17 cellular contexts compared by ENCODE assay signal in the genomic region with DNA sequence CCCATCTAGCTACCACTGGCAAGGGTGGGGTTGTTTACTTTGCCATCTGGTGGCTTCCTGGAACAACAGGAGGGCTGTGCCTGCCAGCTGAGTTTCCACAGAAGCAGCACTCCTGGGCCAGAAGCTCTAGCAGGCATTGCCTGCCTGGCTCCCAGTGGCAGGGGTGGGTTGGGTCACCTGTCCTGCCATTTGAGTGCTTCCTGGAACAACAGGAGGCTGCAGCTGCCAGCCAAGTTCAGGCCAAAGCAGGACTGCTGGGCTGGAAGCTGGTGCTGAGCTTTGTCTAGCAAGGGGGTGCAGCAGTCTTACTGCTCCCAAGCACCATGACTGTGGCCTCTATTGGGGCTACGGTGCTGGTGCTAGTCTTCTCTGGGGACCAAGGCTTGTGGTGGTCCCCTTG.
"Had no signal": no experiment of that assay in that cellular context is flagged by ENCODE, and none has a peak within 500 bp of the region (broad histone marks: within the 10 kb centered on the region; RNA-seq: fewer than 3 reads in every experiment).

No MANE protein-coding gene starts in this region.

- ATAC-seq: activated CD4-positive, alpha-beta T cell treated with anti-CD3 and anti-CD28 coated beads for 36 hours; activated CD8-positive, alpha-beta T cell treated with anti-CD3 and anti-CD28 coated beads for 36 hours; activated T-cell treated with anti-CD3 and anti-CD28 coated beads, Interleukin-2, amount 50 U/mL, for 72 hours; mucosa of descending colon; naive thymus-derived CD8-positive, alpha-beta T cell; sciatic nerve had no signal

- DNase-seq: activated CD4-positive, alpha-beta T cell treated with anti-CD3 and anti-CD28 coated beads for 36 hours; activated CD8-positive, alpha-beta memory T cell treated with anti-CD3 and anti-CD28 coated beads, Interleukin-2, amount 50 U/mL, for 4 hours; activated CD8-positive, alpha-beta T cell treated with anti-CD3 and anti-CD28 coated beads for 36 hours; activated gamma-delta T cell treated with Interleukin-2 at 50 U/mL for 16 hours; activated naive CD8-positive, alpha-beta T cell treated with anti-CD3 and anti-CD28 coated beads, Interleukin-2, amount 10 ng/mL, durations not matched to agents 7 days and 5 days; activated T-cell treated with anti-CD3 and anti-CD28 coated beads, Interleukin-2, amount 50 U/mL, for 72 hours; anterior cingulate cortex; dermis blood vessel endothelial cell; mucosa of descending colon; naive thymus-derived CD8-positive, alpha-beta T cell; nucleus accumbens; stimulated activated CD4-positive, alpha-beta T cell treated with anti-CD3 and anti-CD28 coated beads, Interleukin-2, amount 100 ng/mL, for 24 hours; stimulated activated naive CD4-positive, alpha-beta T cell; substantia nigra; trophoblast cell; WERI-Rb-1 had no signal

- H3K4me3 ChIP-seq: mucosa of descending colon had no signal

- H3K27ac ChIP-seq: WERI-Rb-1 had no signal
